26 cellular contexts compared by ENCODE assay signal in the genomic region with DNA sequence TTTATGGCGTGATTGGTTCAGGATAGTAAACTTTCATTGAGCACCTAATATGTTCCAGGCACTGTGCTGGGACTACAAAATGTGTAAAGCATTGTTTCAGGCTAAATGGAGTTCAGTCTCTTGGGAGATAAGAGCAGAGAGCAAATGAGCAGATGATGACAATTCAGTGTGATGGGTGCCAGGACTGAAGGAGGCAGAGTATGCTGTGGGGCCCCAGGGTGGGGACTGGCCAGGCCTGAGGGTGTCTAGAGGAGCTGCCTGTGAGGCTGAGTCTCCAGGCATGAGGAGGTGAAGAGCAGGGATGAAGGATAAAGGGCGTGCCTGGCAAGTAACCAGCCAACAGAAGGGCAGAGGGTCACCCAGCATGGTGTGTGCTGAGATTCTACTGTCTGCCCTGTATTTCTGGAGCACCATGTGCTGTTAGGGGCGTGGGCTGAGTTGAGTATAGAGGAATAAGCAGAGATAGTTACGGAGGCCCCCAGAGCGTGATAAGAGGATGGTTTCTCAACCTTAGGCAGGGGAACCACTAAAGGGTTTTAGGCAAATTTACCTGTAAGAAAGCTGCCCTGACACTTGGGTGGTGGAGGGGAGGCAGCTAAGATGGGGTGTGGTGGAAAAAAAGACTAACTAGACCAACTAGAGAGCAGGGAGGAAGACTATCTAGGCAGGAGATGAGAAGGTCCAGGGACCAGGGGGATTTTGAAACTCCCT. TPM values are rescaled to one million over a fixed set of nuclear protein-coding genes. Genes with fewer than 3 reads are reported as not detected.
DNase-seq lines count a peak whose midpoint lies in the region; ATAC-seq, FAIRE-seq and TF ChIP-seq lines count a peak whose summit lies in the region.
"Had no signal": no experiment of that assay in that cellular context is flagged by ENCODE, and none has a peak within 500 bp of the region (broad histone marks: within the 10 kb centered on the region; RNA-seq: fewer than 3 reads in every experiment).

No MANE protein-coding gene starts in this region.

- DNase-seq in stimulated activated naive CD8-positive, alpha-beta T cell treated with anti-CD3 and anti-CD28 coated beads, Interleukin-15, amount 100 ng/mL, for 72 hours = no peak
- no peak for DNase-seq in stimulated activated naive CD8-positive, alpha-beta T cell treated with anti-CD3 and anti-CD28 coated beads, Interleukin-15, Interleukin-2, amounts not matched to agents 100 U/mL and 50 U/mL, for 24 hours
- DNase-seq in left colon (no peak), H54 (ENCODE audit: insufficient read length, low spot score) (no peak), sciatic nerve (ENCODE audit: low spot score) (no peak)
- DNase-seq: 8988T; activated CD4-positive, alpha-beta T cell treated with anti-CD3 and anti-CD28 coated beads for 48 hours; activated T-cell treated with anti-CD3 and anti-CD28 coated beads, Interleukin-2, amount 50 U/mL, for 4 hours; adrenal gland; DMS53; effector CD4-positive, alpha-beta T cell; mesenchymal stem cell; NCI-H1105; NCI-H2029 treated with DMSO at 0.1 percent for 48 hours; NCI-H2227 treated with DMSO at 0.1 percent for 48 hours; NCI-H748 treated with DMSO at 0.1 percent for 48 hours; stimulated activated CD8-positive, alpha-beta memory T cell treated with anti-CD3 and anti-CD28 coated beads, Interleukin-4, amount 100 ng/mL, for 48 hours; substantia nigra; upper lobe of left lung had no signal

- no peak overlapping the region for H3K4me3 Mint-ChIP-seq in stimulated activated naive CD8-positive, alpha-beta T cell treated with anti-CD3 and anti-CD28 coated beads, Interleukin-15, amount 100 ng/mL, for 72 hours
- H3K4me3 Mint-ChIP-seq: activated T-cell treated with anti-CD3 and anti-CD28 coated beads, Interleukin-2, amount 50 U/mL, for 4 hours; brain; T-helper 2 cell treated with Interferon-gamma antibody and Interleukin-4, amounts not matched to agents 5 μg/mL and 100 μg/mL, for 36 hours had no signal

- H3K27ac Mint-ChIP-seq in stimulated activated naive CD8-positive, alpha-beta T cell treated with anti-CD3 and anti-CD28 coated beads, Interleukin-15, amount 100 ng/mL, for 72 hours = no peak overlapping the region
- H3K27ac Mint-ChIP-seq: progenitor cell of endocrine pancreas; T-helper 2 cell treated with Interferon-gamma antibody and Interleukin-4, amounts not matched to agents 5 μg/mL and 100 μg/mL, for 36 hours had no signal

- TF ChIP-seq POLR2A in H54 (IDR thresholded peaks at IDR 0.05; ENCODE audit: low read depth, low read length) = no peak

- H3K27me3 Mint-ChIP-seq in stimulated activated naive CD8-positive, alpha-beta T cell treated with anti-CD3 and anti-CD28 coated beads, Interleukin-15, amount 100 ng/mL, for 72 hours = peaks cover 12% of the 10 kb centered on the region
- H3K27me3 Mint-ChIP-seq: brain had no signal

- peak; percentile 40 for ATAC-seq in stimulated activated naive CD8-positive, alpha-beta T cell treated with anti-CD3 and anti-CD28 coated beads, Interleukin-15, amount 100 ng/mL, for 72 hours
- no peak for ATAC-seq in stimulated activated naive CD8-positive, alpha-beta T cell treated with anti-CD3 and anti-CD28 coated beads, Interleukin-15, Interleukin-2, amounts not matched to agents 100 U/mL and 50 U/mL, for 24 hours
- ATAC-seq in HG02588 (IDR thresholded peaks at IDR 0.05; ENCODE audit: unreplicated experiment) (peak; percentile 50), HG03175 (IDR thresholded peaks at IDR 0.05; ENCODE audit: unreplicated experiment) (peak; percentile 54), GM19467 (IDR thresholded peaks at IDR 0.05; ENCODE audit: unreplicated experiment) (no peak), left colon (no peak), sciatic nerve (no peak)
- ATAC-seq: activated T-cell treated with anti-CD3 and anti-CD28 coated beads, Interleukin-2, amount 50 U/mL, for 4 hours had no signal

- no peaks in the 10 kb centered on the region for H3K4me1 Mint-ChIP-seq in stimulated activated naive CD8-positive, alpha-beta T cell treated with anti-CD3 and anti-CD28 coated beads, Interleukin-15, amount 100 ng/mL, for 72 hours

- intact Hi-C loops in left colon (cut with DNase I, micrococcal nuclease) = no loop called here
- intact Hi-C loops in sciatic nerve (cut with DNase I) = no loop called here

- FAIRE-seq in H54 (lab: Jason Lieb, UNC) = no peak
- FAIRE-seq: G401.6 had no signal

- H3K9me3 Mint-ChIP-seq in stimulated activated naive CD8-positive, alpha-beta T cell treated with anti-CD3 and anti-CD28 coated beads, Interleukin-15, amount 100 ng/mL, for 72 hours = peaks cover under 1 to 4% of the 10 kb centered on the region in 2 donors
- H3K9me3 Mint-ChIP-seq: activated T-cell treated with anti-CD3 and anti-CD28 coated beads, Interleukin-2, amount 50 U/mL, for 4 hours; T-helper 2 cell treated with Interferon-gamma antibody and Interleukin-4, amounts not matched to agents 5 μg/mL and 100 μg/mL, for 36 hours had no signal

RNA-seq across cellular contexts. Expression of a gene that starts 38.5 kb away (rescaled TPM):
- 1 to 10 TPM in 1 of 2 donors, under 1 TPM in 1; 0.31 to 1.1 TPM for total RNA-seq in left colon
- total RNA-seq in sciatic nerve = 6.6 TPM

Comparison
In these comparisons a context has a peak if more than half of its experiments do, and no peak if none do; other contexts are left out.
1. ATAC-seq: peak in stimulated activated naive CD8-positive, alpha-beta T cell treated with anti-CD3 and anti-CD28 coated beads, Interleukin-15, amount 100 ng/mL, for 72 hours (single experiment), HG02588 (single experiment) and HG03175 (single experiment); none in stimulated activated naive CD8-positive, alpha-beta T cell treated with anti-CD3 and anti-CD28 coated beads, Interleukin-15, Interleukin-2, amounts not matched to agents 100 U/mL and 50 U/mL, for 24 hours (single experiment), GM19467 (single experiment), left colon (single experiment) and sciatic nerve (single experiment).